ENCODE assay signal across 13 cellular contexts in genomic region chr7:115005942-115006341, GRCh38.
DNase-seq lines count a peak whose midpoint lies in the region; ATAC-seq and TF ChIP-seq lines count a peak whose summit lies in the region.
"Had no signal": no experiment of that assay in that cellular context is flagged by ENCODE, and none has a peak within 500 bp of the region (broad histone marks: within the 10 kb centered on the region; RNA-seq: fewer than 3 reads in every experiment).

No MANE protein-coding gene starts in this region.

- H3K36me3 ChIP-seq in mucosa of descending colon (ENCODE audit: low read depth), result no peaks in the 10 kb centered on the region
- no peaks in the 10 kb centered on the region for H3K36me3 ChIP-seq in WERI-Rb-1

- H3K4me3 ChIP-seq in mucosa of descending colon (no peak overlapping the region), WERI-Rb-1 (ENCODE audit: low read depth, low read length) (no peak overlapping the region)
- H3K4me3 ChIP-seq: GM23248, lung had no signal

- CTCF ChIA-PET in Calu3 (lab: Charles Lee), result no interaction called here

- no peak overlapping the region for H3K27ac Mint-ChIP-seq in Calu3 (ENCODE audit: unreplicated experiment)
- no peak overlapping the region for H3K27ac Mint-ChIP-seq in chondrocyte (ENCODE audit: unreplicated experiment)

- peak; percentile 28 for ATAC-seq in mucosa of descending colon
- ATAC-seq in HG02840 (IDR thresholded peaks at IDR 0.05; ENCODE audit: low FRiP score, unreplicated experiment), result no peak
- no peak for ATAC-seq in HG03095 (IDR thresholded peaks at IDR 0.05; ENCODE audit: unreplicated experiment)

- H3K4me1 Mint-ChIP-seq in Calu3 (ENCODE audit: low read depth, unreplicated experiment) (peaks cover 38% of the 10 kb centered on the region), chondrocyte (ENCODE audit: low read depth) (peaks cover 15% of the 10 kb centered on the region)

- H3K27ac ChIP-seq in WERI-Rb-1 (no peak overlapping the region), substantia nigra (ENCODE audit: low read depth, low read length, poor library complexity, severe bottlenecking) (no peak overlapping the region)
- H3K27ac ChIP-seq: GM23248 had no signal

- BruUV-seq in Calu3 (replicated peaks; lab: Mats Ljungman, UMichigan), result no TSS peak

- TF ChIP-seq CTCF in Calu3 (IDR thresholded peaks at IDR 0.05; ENCODE audit: unreplicated experiment), result no peak
- TF ChIP-seq CTCF in chondrocyte (IDR thresholded peaks at IDR 0.05), result no peak
- TF ChIP-seq CTCF in mucosa of descending colon (IDR thresholded peaks at IDR 0.05), result no peak
- no peak for TF ChIP-seq CTCF in WERI-Rb-1 (IDR thresholded peaks at IDR 0.05; ENCODE audit: low read depth, low read length)

- H3K9me3 Mint-ChIP-seq in Calu3 (ENCODE audit: low read depth, unreplicated experiment) (no peaks in the 10 kb centered on the region), chondrocyte (ENCODE audit: low read depth) (no peaks in the 10 kb centered on the region)

- no peaks in the 10 kb centered on the region for H3K9me3 ChIP-seq in mucosa of descending colon
- no peaks in the 10 kb centered on the region for H3K9me3 ChIP-seq in WERI-Rb-1 (ENCODE audit: severe bottlenecking)

- no peaks in the 10 kb centered on the region for H3K36me3 Mint-ChIP-seq in Calu3 (ENCODE audit: insufficient read depth, unreplicated experiment)
- H3K36me3 Mint-ChIP-seq in chondrocyte (ENCODE audit: low read depth), result peaks cover 4% of the 10 kb centered on the region

- intact Hi-C loops in Calu3 (cut with micrococcal nuclease; ENCODE audit: unreplicated experiment) (no loop called here), mucosa of descending colon (cut with DNase I, micrococcal nuclease) (no loop called here)

- no peak overlapping the region for H3K4me3 Mint-ChIP-seq in Calu3 (ENCODE audit: low read depth, unreplicated experiment)
- H3K4me3 Mint-ChIP-seq in chondrocyte (ENCODE audit: unreplicated experiment), result no peak overlapping the region

- peaks cover 19% of the 10 kb centered on the region for H3K4me1 ChIP-seq in mucosa of descending colon (ENCODE audit: low read depth)

- no peaks in the 10 kb centered on the region for H3K27me3 ChIP-seq in WERI-Rb-1 (ENCODE audit: insufficient read depth, low read depth, severe bottlenecking)

- H3K27me3 Mint-ChIP-seq in Calu3 (ENCODE audit: unreplicated experiment) (no peaks in the 10 kb centered on the region), chondrocyte (ENCODE audit: low read depth) (no peaks in the 10 kb centered on the region)

- DNase-seq in Calu3, result peak; percentile 19
- DNase-seq in HuH-7 (ENCODE audit: low spot score), result peak; percentile 64
- DNase-seq in chondrocyte (ENCODE audit: low spot score), result peak; percentile 46
- peak in 1 of 3 donors; percentile 25 for DNase-seq in mucosa of descending colon
- no peak for DNase-seq in WERI-Rb-1
- DNase-seq in substantia nigra (lab: John Stamatoyannopoulos, UW), result no peak
- DNase-seq: anterior cingulate cortex; GM23248; NCI-H146; stimulated activated naive CD4-positive, alpha-beta T cell had no signal

Comparison
In these comparisons a context has a peak if more than half of its experiments do, and no peak if none do; other contexts are left out.
1. DNase-seq: peak in Calu3 (single experiment), HuH-7 (single experiment) and chondrocyte (single experiment); none in WERI-Rb-1 (single experiment) and substantia nigra (0 of 49).